ENCODE assay signal across 15 cellular contexts in the genomic region with DNA sequence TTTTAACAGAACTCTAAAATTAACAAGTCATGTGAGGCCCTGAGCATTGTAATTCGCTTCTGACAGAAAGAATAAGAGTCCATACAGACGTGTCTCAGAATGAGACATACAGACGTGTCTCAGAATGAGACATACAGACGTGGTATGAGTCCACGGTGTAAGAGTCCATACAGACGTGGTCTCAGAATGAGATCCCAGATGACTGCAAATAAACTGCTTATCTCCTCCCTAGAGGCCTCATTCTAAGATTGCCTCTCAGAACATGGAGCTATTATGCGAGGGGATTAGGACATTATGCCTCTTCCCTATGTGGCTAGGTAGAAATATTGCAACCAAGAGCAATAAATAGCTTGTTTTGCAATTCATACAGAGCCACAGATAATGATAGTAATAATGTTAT.
A peak's percentile ranks its signal among the peaks of the same experiment; 100 is the strongest.
DNase-seq lines count a peak whose midpoint lies in the region; ATAC-seq and TF ChIP-seq lines count a peak whose summit lies in the region.
"Had no signal": no experiment of that assay in that cellular context is flagged by ENCODE, and none has a peak within 500 bp of the region (broad histone marks: within the 10 kb centered on the region; RNA-seq: fewer than 3 reads in every experiment).

No MANE protein-coding gene starts in this region.

- peak; percentile 25 for ATAC-seq in Right ventricle myocardium superior (ENCODE audit: poor library complexity)
- peak; percentile 47 for ATAC-seq in HG02623 (IDR thresholded peaks at IDR 0.05; ENCODE audit: unreplicated experiment)
- peak; percentile 56 for ATAC-seq in stimulated activated memory B cell treated with anti-CD40 and anti-IgM and Interleukin-4, amounts not matched to agents 10 μg/mL and 1 μg/mL and 100 μg/mL, for 72 hours
- no peak for ATAC-seq in GM18873 (IDR thresholded peaks at IDR 0.05; ENCODE audit: low FRiP score, unreplicated experiment)

- H3K4me1 Mint-ChIP-seq in stimulated activated memory B cell treated with anti-CD40 and anti-IgM and Interleukin-4, amounts not matched to agents 10 μg/mL and 1 μg/mL and 100 μg/mL, for 72 hours = peaks cover 20% of the 10 kb centered on the region

- peak overlapping the region in 1 of 2 donors; percentile 55 for H3K27ac ChIP-seq in right atrium auricular region
- H3K27ac ChIP-seq: suprapubic skin had no signal

- no peak overlapping the region for H3K4me3 ChIP-seq in right atrium auricular region
- H3K4me3 ChIP-seq in foreskin fibroblast (ENCODE audit: low read depth in 1 of 2, low read length in 2 of 2) = no peak overlapping the region
- H3K4me3 ChIP-seq: suprapubic skin had no signal

- intact Hi-C loops in Right ventricle myocardium superior (cut with DNase I) = no loop called here

- peaks cover 0 to 16% of the 10 kb centered on the region in 2 donors for H3K4me1 ChIP-seq in right atrium auricular region
- H3K4me1 ChIP-seq: suprapubic skin had no signal

- peaks cover 11% of the 10 kb centered on the region for H3K36me3 ChIP-seq in right atrium auricular region
- H3K36me3 ChIP-seq: suprapubic skin had no signal

- H3K27me3 ChIP-seq in right atrium auricular region = no peaks in the 10 kb centered on the region
- H3K27me3 ChIP-seq: suprapubic skin had no signal

- no peak overlapping the region for H3K27ac Mint-ChIP-seq in stimulated activated memory B cell treated with anti-CD40 and anti-IgM and Interleukin-4, amounts not matched to agents 10 μg/mL and 1 μg/mL and 100 μg/mL, for 72 hours
- H3K27ac Mint-ChIP-seq: activated naive CD8-positive, alpha-beta T cell treated with anti-CD3 and anti-CD28 coated beads, Interleukin-2, amount 10 ng/mL, durations not matched to agents 7 days and 5 days; HFFc6 had no signal

- in situ Hi-C loops in GM13977 (cut with MboI; ENCODE audit: low pct_unique_long_range_greater_than_20kb, low sequenced_read_pairs, unreplicated experiment) = no loop called here

- H3K4me3 Mint-ChIP-seq in stimulated activated memory B cell treated with anti-CD40 and anti-IgM and Interleukin-4, amounts not matched to agents 10 μg/mL and 1 μg/mL and 100 μg/mL, for 72 hours = no peak overlapping the region
- H3K4me3 Mint-ChIP-seq: activated naive CD8-positive, alpha-beta T cell treated with anti-CD3 and anti-CD28 coated beads, Interleukin-2, amount 10 ng/mL, durations not matched to agents 7 days and 5 days; HFFc6 had no signal

- DNase-seq in Right ventricle myocardium superior (no peak), right atrium auricular region (ENCODE audit: low spot score) (no peak), RKO (ENCODE audit: low spot score) (peak; percentile 83), GM13977 (ENCODE audit: low spot score) (no peak), foreskin fibroblast (no peak)
- DNase-seq: activated naive CD8-positive, alpha-beta T cell treated with anti-CD3 and anti-CD28 coated beads, Interleukin-2, amount 10 ng/mL, durations not matched to agents 7 days and 5 days; COR-L47; HFFc6; midbrain; NCI-H146; SHP77 treated with DMSO at 0.1 percent for 48 hours had no signal

- H3K27me3 Mint-ChIP-seq in stimulated activated memory B cell treated with anti-CD40 and anti-IgM and Interleukin-4, amounts not matched to agents 10 μg/mL and 1 μg/mL and 100 μg/mL, for 72 hours = no peaks in the 10 kb centered on the region
- H3K27me3 Mint-ChIP-seq: activated naive CD8-positive, alpha-beta T cell treated with anti-CD3 and anti-CD28 coated beads, Interleukin-2, amount 10 ng/mL, durations not matched to agents 7 days and 5 days had no signal

- H3K9me3 Mint-ChIP-seq in stimulated activated memory B cell treated with anti-CD40 and anti-IgM and Interleukin-4, amounts not matched to agents 10 μg/mL and 1 μg/mL and 100 μg/mL, for 72 hours = no peaks in the 10 kb centered on the region
- H3K9me3 Mint-ChIP-seq: activated naive CD8-positive, alpha-beta T cell treated with anti-CD3 and anti-CD28 coated beads, Interleukin-2, amount 10 ng/mL, durations not matched to agents 7 days and 5 days; HFFc6 had no signal

- H3K9me3 ChIP-seq in right atrium auricular region = no peaks in the 10 kb centered on the region
- H3K9me3 ChIP-seq: suprapubic skin had no signal

- TF ChIP-seq CTCF in right atrium auricular region (IDR thresholded peaks at IDR 0.05) (no peak), GM13977 (IDR thresholded peaks at IDR 0.05; ENCODE audit: extremely low read depth, insufficient read depth, missing control alignments) (no peak), foreskin fibroblast (IDR thresholded peaks at IDR 0.05; ENCODE audit: low read depth, low read length) (no peak)

- H3K36me3 Mint-ChIP-seq in stimulated activated memory B cell treated with anti-CD40 and anti-IgM and Interleukin-4, amounts not matched to agents 10 μg/mL and 1 μg/mL and 100 μg/mL, for 72 hours = peaks cover 5% of the 10 kb centered on the region
- H3K36me3 Mint-ChIP-seq: activated naive CD8-positive, alpha-beta T cell treated with anti-CD3 and anti-CD28 coated beads, Interleukin-2, amount 10 ng/mL, durations not matched to agents 7 days and 5 days had no signal
